In the genomic region with DNA sequence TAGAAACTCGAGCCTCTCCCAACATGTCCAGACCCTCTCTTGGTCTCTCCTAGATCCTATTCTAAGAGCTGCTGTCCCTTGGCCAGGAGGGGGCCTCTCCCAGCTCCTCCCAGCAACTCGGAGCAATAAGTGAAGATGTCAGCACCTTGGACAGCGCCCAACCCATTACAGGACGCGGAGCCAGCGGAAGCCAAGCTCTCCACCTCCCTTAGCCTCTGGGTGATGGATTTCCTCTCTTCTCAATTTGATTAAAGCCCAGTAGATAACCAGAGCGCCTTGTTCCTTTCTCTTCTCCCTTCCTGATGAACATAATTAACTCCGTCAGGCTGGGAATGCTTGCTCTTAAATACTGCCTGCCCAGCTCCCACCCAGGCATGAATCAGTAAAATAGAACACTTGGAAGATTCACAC, we compare ENCODE assay signal across 9 cellular contexts. TPM values are rescaled to one million over a fixed set of nuclear protein-coding genes. Genes with fewer than 3 reads are reported as not detected.
DNase-seq lines count a peak whose midpoint lies in the region; ATAC-seq and TF ChIP-seq lines count a peak whose summit lies in the region.
"Had no signal": no experiment of that assay in that cellular context is flagged by ENCODE, and none has a peak within 500 bp of the region (broad histone marks: within the 10 kb centered on the region; RNA-seq: fewer than 3 reads in every experiment).

No MANE protein-coding gene starts in this region.

- H3K27me3 ChIP-seq in CD4-positive, alpha-beta memory T cell (ENCODE audit: insufficient read depth, low read length) = no peaks in the 10 kb centered on the region
- H3K27me3 ChIP-seq in adipocyte (replicated peaks; ENCODE audit: control insufficient read depth, insufficient read depth, low read length) = peaks cover 37% of the 10 kb centered on the region

- H3K9me3 ChIP-seq in CD4-positive, alpha-beta memory T cell (ENCODE audit: control insufficient read depth in 1 of 2, low read length in 2 of 2) = no peaks in the 10 kb centered on the region
- peaks cover 6% of the 10 kb centered on the region for H3K9me3 ChIP-seq in adipocyte (ENCODE audit: control insufficient read depth, low read length)

- H3K9ac ChIP-seq in adipocyte (ENCODE audit: low read length) = no peak overlapping the region

- peak; percentile 64 to 75 (median 67) for DNase-seq in CD4-positive, alpha-beta memory T cell
- DNase-seq in HuH-7.5 (ENCODE audit: low spot score) = peak; percentile 61
- peak; percentile 33 to 78 (median 58) for DNase-seq in T-helper 1 cell
- peak; percentile 76 for DNase-seq in adipocyte (ENCODE audit: low read depth)
- peak; percentile 94 for DNase-seq in iPS-NIHi11 (ENCODE audit: low spot score)
- peak; percentile 26 to 55 for DNase-seq in stimulated activated CD4-positive, alpha-beta T cell treated with anti-CD3 and anti-CD28 coated beads, Interleukin-1b, Interleukin-23, amount 100 ng/mL, for 1 hour (ENCODE audit: low read depth in 2 of 2)

- peaks cover 9 to 35% of the 10 kb centered on the region in 2 donors for H3K27me3 Mint-ChIP-seq in CD4-positive, alpha-beta memory T cell

- CTCF ChIA-PET in CD4-positive, alpha-beta memory T cell (lab: Charles Lee; ENCODE audit: partially characterized antibody) = interaction anchor here (0.8 to 2.0 kb wide), 9 partner anchors 9 to 183 kb away, joined by 3 to 11 read pairs (median 3); no protein-coding TSS in a partner anchor

- no peaks in the 10 kb centered on the region for H3K36me3 ChIP-seq in CD4-positive, alpha-beta memory T cell (ENCODE audit: insufficient read depth, low read length)
- H3K36me3 ChIP-seq in adipocyte (ENCODE audit: control insufficient read depth, insufficient read depth, low read length, severe bottlenecking) = no peaks in the 10 kb centered on the region

- POLR2A ChIA-PET in CD4-positive, alpha-beta memory T cell (lab: Charles Lee; ENCODE audit: partially characterized antibody) = no interaction called here

- intact Hi-C loops in CD4-positive, alpha-beta memory T cell (cut with micrococcal nuclease) = no loop called here

- no peak overlapping the region for H3K27ac Mint-ChIP-seq in CD4-positive, alpha-beta memory T cell

- H3K9me3 Mint-ChIP-seq in CD4-positive, alpha-beta memory T cell = peaks cover 0 to 5% (median 0%) of the 10 kb centered on the region in 8 donors

- no peak overlapping the region for H3K4me3 Mint-ChIP-seq in CD4-positive, alpha-beta memory T cell

- H3K36me3 Mint-ChIP-seq in CD4-positive, alpha-beta memory T cell = no peaks in the 10 kb centered on the region

- no peaks in the 10 kb centered on the region for H3K4me1 ChIP-seq in CD4-positive, alpha-beta memory T cell (ENCODE audit: insufficient read depth, low read length)
- H3K4me1 ChIP-seq in adipocyte (ENCODE audit: control insufficient read depth, insufficient read depth, low read length) = no peaks in the 10 kb centered on the region

- no peak overlapping the region for H3K27ac ChIP-seq in CD4-positive, alpha-beta memory T cell (ENCODE audit: low read depth, low read length)

- TF ChIP-seq POLR2A in GM18505 (IDR thresholded peaks at IDR 0.05; ENCODE audit: borderline replicate concordance, extremely low read depth, insufficient read depth, insufficient read length) = no peak

- H3K4me3 ChIP-seq in CD4-positive, alpha-beta memory T cell (ENCODE audit: low read length in 2 of 2) = no peak overlapping the region
- H3K4me3 ChIP-seq in adipocyte (ENCODE audit: low read length) = no peak overlapping the region

- no peaks in the 10 kb centered on the region for H3K4me1 Mint-ChIP-seq in CD4-positive, alpha-beta memory T cell

- ATAC-seq in HG03108 (IDR thresholded peaks at IDR 0.05; ENCODE audit: unreplicated experiment) = no peak
- ATAC-seq in GM18505 (IDR thresholded peaks at IDR 0.05; ENCODE audit: unreplicated experiment) = no peak

RNA-seq across cellular contexts. Expression of gene TPBGL, which starts 26.2 kb away (rescaled TPM):
- under 1 TPM; 0.15 to 0.22 TPM for total RNA-seq in CD4-positive, alpha-beta memory T cell
- polyA plus RNA-seq in CD4-positive, alpha-beta memory T cell = under 1 TPM; 0.10 to 0.30 TPM
- total RNA-seq: urinary bladder had no signal

Comparison
In these comparisons a context has a peak if more than half of its experiments do, and no peak if none do; other contexts are left out.
1. DNase-seq: peak in every context shown above with its lines; median percentile 94 in iPS-NIHi11; 76 in adipocyte; 67 in CD4-positive, alpha-beta memory T cell; 61 in HuH-7.5; 58 in T-helper 1 cell; 40 in stimulated activated CD4-positive, alpha-beta T cell treated with anti-CD3 and anti-CD28 coated beads, Interleukin-1b, Interleukin-23, amount 100 ng/mL, for 1 hour.